In the genomic region with DNA sequence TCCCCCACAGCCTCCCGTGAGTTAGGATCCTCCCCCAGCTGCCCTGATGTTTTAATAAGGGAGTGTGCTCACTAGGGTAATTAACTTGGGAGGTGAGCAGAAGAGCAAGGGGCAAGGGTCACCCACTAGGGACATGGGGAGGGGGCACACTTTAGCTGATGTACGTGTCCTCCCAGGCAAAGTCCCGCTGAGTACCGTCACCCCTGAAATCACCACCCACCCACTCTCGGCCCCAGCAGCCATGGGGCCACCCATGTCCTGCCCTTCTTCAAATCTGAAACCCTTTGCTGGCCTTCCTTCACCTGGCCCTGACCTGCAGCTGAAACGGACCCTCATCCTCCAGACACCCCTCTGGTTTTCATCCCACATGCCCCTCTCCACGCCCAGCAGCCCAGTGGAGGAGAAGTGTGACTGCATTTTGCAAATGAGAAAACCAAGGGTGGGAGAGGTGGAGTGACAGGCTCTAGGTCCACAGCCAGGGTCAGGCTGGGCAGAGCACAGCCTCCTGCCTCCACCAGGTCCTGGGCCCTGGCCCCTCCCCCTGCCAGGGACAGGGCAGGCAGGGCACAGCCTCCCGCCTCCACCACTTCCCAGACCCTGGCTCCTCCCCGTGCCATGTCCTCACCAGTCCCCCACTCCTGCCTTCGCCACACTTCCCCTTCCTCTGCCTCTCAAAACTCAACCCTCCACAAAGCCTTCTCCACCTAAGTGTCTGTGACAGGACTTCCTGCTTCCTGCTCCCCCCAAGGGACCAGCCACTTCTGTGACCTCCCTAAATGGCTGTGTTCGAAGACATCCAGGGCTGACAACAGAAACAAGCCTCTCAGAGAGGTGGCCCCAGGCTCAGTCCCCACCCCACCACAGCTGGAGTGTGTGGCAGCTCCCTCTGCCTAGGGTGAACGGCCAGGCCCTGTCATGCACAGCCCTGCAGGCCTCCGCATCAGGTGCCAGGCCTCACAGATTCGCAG, we compare ENCODE assay signal across 8 cellular contexts. TPM values are rescaled to one million over a fixed set of nuclear protein-coding genes. Genes with fewer than 3 reads are reported as not detected.
DNase-seq lines count a peak whose midpoint lies in the region; ATAC-seq, FAIRE-seq and TF ChIP-seq lines count a peak whose summit lies in the region.

No MANE protein-coding gene starts in this region.

- H3K4me1 Mint-ChIP-seq in Caco-2 (ENCODE audit: low read depth, unreplicated experiment): no peaks in the 10 kb centered on the region

- ATAC-seq in GM21515 (IDR thresholded peaks at IDR 0.05; ENCODE audit: unreplicated experiment): peak; percentile 84

- peak overlapping the region in 1 of 2 donors; percentile 14 for H3K9ac ChIP-seq in kidney (ENCODE audit: low read length in 2 of 2)

- intact Hi-C loops in kidney (cut with DNase I) (no loop called here), thyroid gland (cut with DNase I) (no loop called here), Caco-2 (cut with micrococcal nuclease; ENCODE audit: unreplicated experiment) (no loop called here)

- H3K27me3 ChIP-seq in HL-60 (ENCODE audit: insufficient read depth, poor library complexity, severe bottlenecking) (no peaks in the 10 kb centered on the region), thyroid gland (no peaks in the 10 kb centered on the region), Caco-2 (replicated peaks; ENCODE audit: control insufficient read depth, insufficient read depth, low read length) (no peaks in the 10 kb centered on the region)

- H3K27ac ChIP-seq in HL-60 (replicated peaks) (peak overlapping the region; percentile 76), kidney (ENCODE audit: low read depth in 2 of 2, low read length in 2 of 2) (peak overlapping the region; percentile 48 to 73), thyroid gland (peak overlapping the region; percentile 93 to 97 (median 94))

- no peak for FAIRE-seq in kidney (lab: Jason Lieb, UNC)

- CTCF ChIA-PET in Caco-2 (lab: Charles Lee): no interaction called here

- no peak overlapping the region; the same call in 1 of the 2 replicates for H3K4me3 ChIP-seq in GM12864 (ENCODE audit: low read depth, low read length)
- no peak overlapping the region for H3K4me3 ChIP-seq in HL-60 (replicated peaks; ENCODE audit: insufficient read depth, low read length)
- H3K4me3 ChIP-seq in kidney (ENCODE audit: low read length in 2 of 2): no peak overlapping the region
- no peak overlapping the region for H3K4me3 ChIP-seq in thyroid gland (replicated peaks in 1 of 3)
- no peak overlapping the region for H3K4me3 ChIP-seq in Caco-2 (ENCODE audit: low read depth, low read length)

- H3K4me1 ChIP-seq in kidney (ENCODE audit: control insufficient read depth in 1 of 2, insufficient read depth in 1 of 2, low read depth in 1 of 2, low read length in 2 of 2): peaks cover 59 to 61% of the 10 kb centered on the region in 2 donors
- H3K4me1 ChIP-seq in thyroid gland: peaks cover 57 to 75% of the 10 kb centered on the region in 2 donors
- H3K4me1 ChIP-seq in Caco-2: no peaks in the 10 kb centered on the region

- H3K36me3 ChIP-seq in kidney (ENCODE audit: control insufficient read depth in 1 of 2, insufficient read depth in 2 of 2, low read length in 2 of 2): peaks cover 10 to 14% of the 10 kb centered on the region in 2 donors
- H3K36me3 ChIP-seq in thyroid gland: peaks cover 4 to 8% of the 10 kb centered on the region in 2 donors
- peaks cover 3% of the 10 kb centered on the region for H3K36me3 ChIP-seq in Caco-2 (ENCODE audit: control insufficient read depth, insufficient read depth, low read length)

- peak; percentile 68 for DNase-seq in GM12864 (ENCODE audit: low read depth)
- DNase-seq in HL-60 (ENCODE audit: low read depth in 1 of 2, low spot score in 1 of 2): peak; percentile 86 to 95
- DNase-seq in activated T-cell treated with anti-CD3 and anti-CD28 coated beads, Interleukin-2, amount 50 U/mL, for 1 hour: peak; percentile 49
- peak; percentile 86 for DNase-seq in kidney
- peak in 1 of 2 donors; percentile 49 for DNase-seq in thyroid gland
- DNase-seq in Caco-2: no peak
- DNase-seq in ureter (ENCODE audit: low spot score): no peak

- 80 to 83% methylated on average over 11 to 12 of the region's 14 CpGs for WGBS in thyroid gland, 2 donors

- H3K4me3 Mint-ChIP-seq in Caco-2 (ENCODE audit: unreplicated experiment): no peak overlapping the region

- BruUV-seq in Caco-2 (replicated peaks; lab: Mats Ljungman, UMichigan): no TSS peak

- H3K36me3 Mint-ChIP-seq in Caco-2 (ENCODE audit: insufficient read depth, unreplicated experiment): peaks cover 33% of the 10 kb centered on the region

- TF ChIP-seq POLR2A in thyroid gland (IDR thresholded peaks at IDR 0.05): no peak

- H3K27me3 Mint-ChIP-seq in Caco-2 (ENCODE audit: insufficient read depth, unreplicated experiment): no peaks in the 10 kb centered on the region

- no peaks in the 10 kb centered on the region for H3K9me3 Mint-ChIP-seq in Caco-2 (ENCODE audit: unreplicated experiment)

- TF ChIP-seq CTCF in GM12864 (IDR thresholded peaks at IDR 0.05; ENCODE audit: low read depth, low read length, missing control alignments) (no peak), HL-60 (IDR thresholded peaks at IDR 0.05; ENCODE audit: insufficient read depth, low read length) (no peak), kidney (IDR thresholded peaks at IDR 0.05; ENCODE audit: borderline replicate concordance, extremely low read depth, insufficient read depth) (no peak), thyroid gland (IDR thresholded peaks at IDR 0.05) (no peak), Caco-2 (IDR thresholded peaks at IDR 0.05; ENCODE audit: insufficient read depth in 1 of 2, low read depth in 1 of 2, low read length in 1 of 2, severe bottlenecking in 1 of 2, unreplicated experiment in 1 of 2) (no peak)

- H3K27ac Mint-ChIP-seq in Caco-2 (ENCODE audit: unreplicated experiment): no peak overlapping the region

- POLR2A ChIA-PET in Caco-2 (lab: Charles Lee): no interaction called here

- H3K9me3 ChIP-seq in kidney (ENCODE audit: control insufficient read depth in 1 of 2, low read length in 2 of 2) (no peaks in the 10 kb centered on the region), thyroid gland (no peaks in the 10 kb centered on the region), Caco-2 (no peaks in the 10 kb centered on the region)

RNA-seq across cellular contexts. Expression of a gene that starts 15.1 kb away (rescaled TPM):
- total RNA-seq in kidney: 30.6 TPM
- polyA plus RNA-seq in kidney (ENCODE audit: insufficient read depth, low read depth, low replicate concordance): 72.3 TPM
- total RNA-seq in thyroid gland: 10 to 100 TPM; 45.8 to 57.4 (median 52.1) TPM
- 81.9 and 113 TPM in 2 replicates for total RNA-seq in Caco-2 (2022)
- 33.7 TPM for total RNA-seq in ureter

RNA-seq across cellular contexts. Expression of a gene that starts 39.1 kb away (rescaled TPM):
- 0.41 TPM for total RNA-seq in kidney
- not detected for polyA plus RNA-seq in kidney (ENCODE audit: insufficient read depth, low read depth, low replicate concordance)
- not detected for total RNA-seq in thyroid gland
- total RNA-seq in Caco-2 (2022): not detected in 2 replicates
- not detected for total RNA-seq in ureter

RNA-seq across cellular contexts. Expression of a gene that starts 50.3 kb away (rescaled TPM):
- total RNA-seq in kidney (90.9 TPM), thyroid gland (100 to 1,000 TPM; 171 to 205 (median 186) TPM), Caco-2 (2022) (119 and 138 TPM in 2 replicates), ureter (74.0 TPM)
- 79.7 TPM for polyA plus RNA-seq in kidney (ENCODE audit: insufficient read depth, low read depth, low replicate concordance)

Comparison
In these comparisons a context has a peak if more than half of its experiments do, and no peak if none do; other contexts are left out.
1. DNase-seq: peak in GM12864 (single experiment), HL-60 (2 of 2), activated T-cell treated with anti-CD3 and anti-CD28 coated beads, Interleukin-2, amount 50 U/mL, for 1 hour (single experiment) and kidney (single experiment); none in Caco-2 (0 of 2) and ureter (single experiment).
2. Peak in every context shown above with its lines, with median percentiles within 50 percentile points of each other: H3K27ac ChIP-seq.